In the genomic region with DNA sequence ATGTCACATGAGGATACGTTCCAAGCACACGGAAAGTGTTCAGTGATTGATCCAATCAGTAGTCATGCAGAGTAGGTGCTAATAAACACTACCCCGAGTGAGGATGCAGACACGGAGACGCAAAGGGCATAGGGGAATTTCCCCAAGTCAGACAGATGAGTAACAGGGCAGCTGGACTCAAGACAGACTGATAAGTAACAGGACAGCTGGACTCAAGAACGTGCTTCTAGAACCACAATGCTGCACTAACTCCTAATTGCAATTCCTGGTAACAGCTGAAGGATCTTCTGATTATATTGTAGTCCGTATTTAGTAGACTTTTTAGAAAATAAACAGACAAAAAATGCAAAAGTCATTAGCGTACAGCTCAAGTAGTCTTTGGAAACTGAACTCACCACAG, we compare ENCODE assay signal across 37 cellular contexts. TPM values are rescaled to one million over a fixed set of nuclear protein-coding genes. Genes with fewer than 3 reads are reported as not detected.
"Had no signal": no experiment of that assay in that cellular context is flagged by ENCODE, and none has a peak within 500 bp of the region (broad histone marks: within the 10 kb centered on the region; RNA-seq: fewer than 3 reads in every experiment).

No MANE protein-coding gene starts in this region.

- H3K36me3 Mint-ChIP-seq: natural killer cell had no signal

- H3K27me3 ChIP-seq: gastrocnemius medialis, neutrophil, right lobe of liver, suprapubic skin, transverse colon, upper lobe of right lung, uterus had no signal

- ATAC-seq: esophagus mucosa; gastrocnemius medialis; heart right ventricle; left ventricle myocardium superior; natural killer cell; right lobe of liver; stimulated activated naive CD8-positive, alpha-beta T cell treated with anti-CD3 and anti-CD28 coated beads, Interleukin-15, amount 100 ng/mL, for 72 hours; upper lobe of right lung had no signal

- H3K27me3 Mint-ChIP-seq: progenitor cell of endocrine pancreas; stimulated activated naive CD8-positive, alpha-beta T cell treated with anti-CD3 and anti-CD28 coated beads, Interleukin-15, amount 100 ng/mL, for 72 hours had no signal

- H3K9me3 ChIP-seq: gastrocnemius medialis, heart right ventricle, neutrophil, right lobe of liver, suprapubic skin, transverse colon, upper lobe of right lung, uterus had no signal

- H3K27ac Mint-ChIP-seq: endodermal cell; natural killer cell; progenitor cell of endocrine pancreas; stimulated activated naive CD8-positive, alpha-beta T cell treated with anti-CD3 and anti-CD28 coated beads, Interleukin-15, amount 100 ng/mL, for 72 hours had no signal

- H3K4me1 ChIP-seq: gastrocnemius medialis, heart right ventricle, parathyroid adenoma, right lobe of liver, suprapubic skin, transverse colon, upper lobe of right lung, uterus had no signal

- H3K27ac ChIP-seq: dorsolateral prefrontal cortex, epithelial cell of prostate, gastrocnemius medialis, heart right ventricle, neutrophil, parathyroid adenoma, right lobe of liver, suprapubic skin, transverse colon, upper lobe of right lung, uterus had no signal

- H3K4me3 Mint-ChIP-seq: endodermal cell; natural killer cell; neural crest cell; stimulated activated naive CD8-positive, alpha-beta T cell treated with anti-CD3 and anti-CD28 coated beads, Interleukin-15, amount 100 ng/mL, for 72 hours had no signal

- DNase-seq: dorsolateral prefrontal cortex; effector CD4-positive, alpha-beta T cell; endodermal cell; foreskin fibroblast; gastrocnemius medialis; heart right ventricle; hippocampal formation; islet precursor cell; kidney glomerular epithelial cell; left ventricle myocardium superior; mesenchymal stem cell; midbrain; natural killer cell; right lobe of liver; stimulated activated CD4-positive, alpha-beta T cell treated with anti-CD3 and anti-CD28 coated beads, Interleukin-12 subunit alpha, Interleukin-12 subunit beta, amount 100 ng/mL, for 4 hours; stimulated activated CD4-positive, alpha-beta T cell treated with anti-CD3 and anti-CD28 coated beads, Interleukin-1b, Interleukin-23, amount 100 ng/mL, for 48 hours; stimulated activated CD4-positive, alpha-beta T cell treated with anti-CD3 and anti-CD28 coated beads, Interleukin-4, amount 100 ng/mL, for 1 hour; stimulated activated CD8-positive, alpha-beta memory T cell treated with anti-CD3 and anti-CD28 coated beads, Interleukin-4, amount 100 ng/mL, for 48 hours; stimulated activated naive CD4-positive, alpha-beta T cell; stimulated activated naive CD8-positive, alpha-beta T cell treated with anti-CD3 and anti-CD28 coated beads, Interleukin-15, amount 100 ng/mL, for 72 hours; transverse colon; upper lobe of right lung; uterus had no signal

- H3K36me3 ChIP-seq: gastrocnemius medialis, heart right ventricle, neutrophil, right lobe of liver, suprapubic skin, transverse colon, upper lobe of right lung, uterus had no signal

- H3K4me3 ChIP-seq: dorsolateral prefrontal cortex, gastrocnemius medialis, heart right ventricle, right lobe of liver, smooth muscle cell, suprapubic skin, transverse colon, upper lobe of right lung, uterus had no signal

- H2AFZ ChIP-seq: parathyroid adenoma had no signal

- H3K4me1 Mint-ChIP-seq: endodermal cell, natural killer cell, neural crest cell had no signal

- H3K4me2 ChIP-seq: smooth muscle cell had no signal

- H3K79me2 ChIP-seq: parathyroid adenoma had no signal

- H3K9me3 Mint-ChIP-seq: natural killer cell; stimulated activated naive CD8-positive, alpha-beta T cell treated with anti-CD3 and anti-CD28 coated beads, Interleukin-15, amount 100 ng/mL, for 72 hours had no signal

RNA-seq across cellular contexts. Expression of a gene that starts 1.9 kb away (rescaled TPM):
- total RNA-seq: cerebellum, endodermal cell, esophagus mucosa, gastrocnemius medialis, glomerular endothelial cell, heart right ventricle, left ventricle myocardium superior, lung microvascular endothelial cell, mucosa of gallbladder, natural killer cell, neural crest cell, omental fat pad, progenitor cell of endocrine pancreas, right lobe of liver, smooth muscle cell, transverse colon, upper lobe of right lung, uterus had no signal
- polyA plus RNA-seq: heart right ventricle, smooth muscle cell, thymus had no signal

RNA-seq across cellular contexts. Expression of a gene that starts 24.8 kb away (rescaled TPM):
- total RNA-seq: cerebellum, endodermal cell, esophagus mucosa, gastrocnemius medialis, glomerular endothelial cell, heart right ventricle, left ventricle myocardium superior, lung microvascular endothelial cell, mucosa of gallbladder, natural killer cell, neural crest cell, omental fat pad, progenitor cell of endocrine pancreas, right lobe of liver, smooth muscle cell, transverse colon, upper lobe of right lung, uterus had no signal
- polyA plus RNA-seq: heart right ventricle, smooth muscle cell had no signal

RNA-seq across cellular contexts. Expression of a gene that starts 35.5 kb away (rescaled TPM):
- total RNA-seq: cerebellum, endodermal cell, esophagus mucosa, gastrocnemius medialis, glomerular endothelial cell, heart right ventricle, left ventricle myocardium superior, lung microvascular endothelial cell, mucosa of gallbladder, natural killer cell, neural crest cell, omental fat pad, progenitor cell of endocrine pancreas, right lobe of liver, smooth muscle cell, transverse colon, upper lobe of right lung, uterus had no signal
- polyA plus RNA-seq: heart right ventricle, smooth muscle cell, thymus had no signal

RNA-seq across cellular contexts. Expression of a gene that starts 36.8 kb away (rescaled TPM):
- total RNA-seq: cerebellum, endodermal cell, esophagus mucosa, gastrocnemius medialis, glomerular endothelial cell, heart right ventricle, left ventricle myocardium superior, lung microvascular endothelial cell, mucosa of gallbladder, natural killer cell, neural crest cell, omental fat pad, progenitor cell of endocrine pancreas, right lobe of liver, smooth muscle cell, transverse colon, upper lobe of right lung, uterus had no signal
- polyA plus RNA-seq: heart right ventricle, smooth muscle cell, thymus had no signal

RNA-seq across cellular contexts. Expression of a gene that starts 45.7 kb away (rescaled TPM):
- total RNA-seq: cerebellum, endodermal cell, esophagus mucosa, gastrocnemius medialis, glomerular endothelial cell, heart right ventricle, left ventricle myocardium superior, lung microvascular endothelial cell, mucosa of gallbladder, natural killer cell, neural crest cell, omental fat pad, progenitor cell of endocrine pancreas, right lobe of liver, smooth muscle cell, transverse colon, upper lobe of right lung, uterus had no signal
- polyA plus RNA-seq: heart right ventricle, smooth muscle cell, thymus had no signal
